ENCODE assay signal across 9 cellular contexts in the genomic region with DNA sequence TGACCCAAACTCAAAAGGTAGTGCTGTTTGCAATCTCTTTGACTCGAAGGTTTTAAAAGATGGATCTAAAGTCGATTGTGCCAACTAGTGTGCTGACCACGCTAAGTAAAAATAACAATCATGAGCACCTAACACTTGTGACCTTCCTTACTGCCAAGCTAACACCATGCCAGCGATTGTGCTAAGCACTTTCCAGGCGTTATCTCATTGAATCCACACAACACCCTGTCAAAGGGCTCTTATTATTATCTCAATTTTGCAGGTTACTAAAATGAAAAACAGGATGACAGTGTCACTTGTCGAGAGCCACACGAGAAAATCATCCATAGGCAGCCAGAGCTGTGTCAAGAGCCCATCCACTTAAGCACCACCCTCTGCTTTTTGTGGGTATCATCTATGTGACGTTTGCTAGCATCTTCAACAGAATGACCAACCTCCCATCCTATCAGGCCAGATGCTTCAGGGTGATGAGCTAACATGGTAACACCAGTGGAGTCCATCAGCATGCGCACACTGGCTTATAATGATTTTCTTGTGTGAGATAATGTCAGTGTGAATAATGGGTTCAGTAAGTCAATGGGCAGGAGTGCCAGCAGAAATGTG. TPM values are rescaled to one million over a fixed set of nuclear protein-coding genes. Genes with fewer than 3 reads are reported as not detected.
A peak's percentile ranks its signal among the peaks of the same experiment; 100 is the strongest.
DNase-seq lines count a peak whose midpoint lies in the region; ATAC-seq and TF ChIP-seq lines count a peak whose summit lies in the region.
"Had no signal": no experiment of that assay in that cellular context is flagged by ENCODE, and none has a peak within 500 bp of the region (broad histone marks: within the 10 kb centered on the region; RNA-seq: fewer than 3 reads in every experiment).

No MANE protein-coding gene starts in this region.

- TF ChIP-seq CTCF in OCI-LY1 (IDR thresholded peaks at IDR 0.05; ENCODE audit: low read length): no peak
- no peak for TF ChIP-seq CTCF in progenitor cell of endocrine pancreas (IDR thresholded peaks at IDR 0.05; ENCODE audit: unreplicated experiment)
- no peak for TF ChIP-seq CTCF in foreskin fibroblast (IDR thresholded peaks at IDR 0.05; ENCODE audit: low read depth, low read length)

- H3K4me3 ChIP-seq in OCI-LY1 (ENCODE audit: low read depth, low read length, poor library complexity, severe bottlenecking) (peak overlapping the region; percentile 51), foreskin fibroblast (ENCODE audit: low read depth in 1 of 2, low read length in 2 of 2) (no peak overlapping the region)

- H3K4me1 Mint-ChIP-seq in progenitor cell of endocrine pancreas (ENCODE audit: low read depth): no peaks in the 10 kb centered on the region

- no peak for ATAC-seq in GM21515 (IDR thresholded peaks at IDR 0.05; ENCODE audit: unreplicated experiment)

- H3K36me3 ChIP-seq in OCI-LY1 (ENCODE audit: insufficient read depth, low read length): no peaks in the 10 kb centered on the region

- H2AFZ ChIP-seq in OCI-LY1 (ENCODE audit: low read length): no peak overlapping the region

- no peaks in the 10 kb centered on the region for H3K36me3 Mint-ChIP-seq in progenitor cell of endocrine pancreas (ENCODE audit: insufficient read depth)

- peaks cover 16% of the 10 kb centered on the region for H3K4me1 ChIP-seq in OCI-LY1 (ENCODE audit: insufficient read depth, low read length, severe bottlenecking)
- H3K4me1 ChIP-seq: A549 had no signal

- H3K27ac ChIP-seq in OCI-LY1 (ENCODE audit: low read depth, low read length, poor library complexity, severe bottlenecking): no peak overlapping the region

- H3K27me3 ChIP-seq in OCI-LY1 (ENCODE audit: insufficient read depth, low read length): no peaks in the 10 kb centered on the region

- peak overlapping the region; percentile 48 for H3K4me3 Mint-ChIP-seq in progenitor cell of endocrine pancreas (ENCODE audit: low read depth)

- H3K9me2 ChIP-seq in OCI-LY1 (ENCODE audit: low read depth, low read length): no peaks in the 10 kb centered on the region

- no peaks in the 10 kb centered on the region for H3K79me2 ChIP-seq in OCI-LY1 (ENCODE audit: insufficient read depth, low read length)

- DNase-seq in NCI-H2171 treated with DMSO at 0.1 percent for 48 hours (lab: John Stamatoyannopoulos, UW) (peak; percentile 73), NCI-H2171 (lab: John Stamatoyannopoulos, UW) (no peak), dermis microvascular lymphatic vessel endothelial cell (ENCODE audit: low read depth in 2 of 2) (peak; percentile 52 to 59), progenitor cell of endocrine pancreas (ENCODE audit: low spot score, unreplicated experiment) (no peak), foreskin fibroblast (no peak), NCI-H1930 (lab: John Stamatoyannopoulos, UW) (no peak)

- H3K27me3 Mint-ChIP-seq in progenitor cell of endocrine pancreas: peaks cover 48% of the 10 kb centered on the region

- H3F3A ChIP-seq in OCI-LY1 (ENCODE audit: insufficient read depth, low read length): no peaks in the 10 kb centered on the region

- peak overlapping the region; percentile 61 for H3K4me2 ChIP-seq in OCI-LY1 (ENCODE audit: low read length)

- H3K27ac Mint-ChIP-seq in progenitor cell of endocrine pancreas: no peak overlapping the region

- no peaks in the 10 kb centered on the region for H3K9me3 ChIP-seq in OCI-LY1 (ENCODE audit: low read length)
- H3K9me3 ChIP-seq: A549 had no signal

- no peaks in the 10 kb centered on the region for H3K9me3 Mint-ChIP-seq in progenitor cell of endocrine pancreas (ENCODE audit: low read depth)

- peak overlapping the region; percentile 49; the same call in 1 of the 2 replicates for H3K9ac ChIP-seq in OCI-LY1 (ENCODE audit: low read length)

- H4K20me1 ChIP-seq in OCI-LY1 (ENCODE audit: insufficient read depth, low read length): no peaks in the 10 kb centered on the region

RNA-seq across cellular contexts. Expression of gene GAB3, which starts 0.9 kb away (rescaled TPM):
- total RNA-seq in dermis microvascular lymphatic vessel endothelial cell: 6.7 and 11.6 TPM in 2 replicates
- 0.13 and 0.14 TPM in 2 replicates for total RNA-seq in progenitor cell of endocrine pancreas

RNA-seq across cellular contexts. Expression of gene DKC1, which starts 10.9 kb away (rescaled TPM):
- 37.1 and 46.3 TPM in 2 replicates for total RNA-seq in dermis microvascular lymphatic vessel endothelial cell
- 58.5 and 61.0 TPM in 2 replicates for total RNA-seq in progenitor cell of endocrine pancreas

RNA-seq across cellular contexts. Expression of gene MPP1, which starts 53.5 kb away (rescaled TPM):
- total RNA-seq in dermis microvascular lymphatic vessel endothelial cell (23.6 and 28.1 TPM in 2 replicates), progenitor cell of endocrine pancreas (4.9 and 6.3 TPM in 2 replicates)

Comparison
In these comparisons a context has a peak if more than half of its experiments do, and no peak if none do; other contexts are left out.
1. DNase-seq: peak in NCI-H2171 treated with DMSO at 0.1 percent for 48 hours (single experiment) and dermis microvascular lymphatic vessel endothelial cell (2 of 2); none in NCI-H2171 (single experiment), progenitor cell of endocrine pancreas (single experiment), foreskin fibroblast (0 of 2) and NCI-H1930 (0 of 2).